Comparison of ENCODE assay signal across 7 cellular contexts in the genomic region with DNA sequence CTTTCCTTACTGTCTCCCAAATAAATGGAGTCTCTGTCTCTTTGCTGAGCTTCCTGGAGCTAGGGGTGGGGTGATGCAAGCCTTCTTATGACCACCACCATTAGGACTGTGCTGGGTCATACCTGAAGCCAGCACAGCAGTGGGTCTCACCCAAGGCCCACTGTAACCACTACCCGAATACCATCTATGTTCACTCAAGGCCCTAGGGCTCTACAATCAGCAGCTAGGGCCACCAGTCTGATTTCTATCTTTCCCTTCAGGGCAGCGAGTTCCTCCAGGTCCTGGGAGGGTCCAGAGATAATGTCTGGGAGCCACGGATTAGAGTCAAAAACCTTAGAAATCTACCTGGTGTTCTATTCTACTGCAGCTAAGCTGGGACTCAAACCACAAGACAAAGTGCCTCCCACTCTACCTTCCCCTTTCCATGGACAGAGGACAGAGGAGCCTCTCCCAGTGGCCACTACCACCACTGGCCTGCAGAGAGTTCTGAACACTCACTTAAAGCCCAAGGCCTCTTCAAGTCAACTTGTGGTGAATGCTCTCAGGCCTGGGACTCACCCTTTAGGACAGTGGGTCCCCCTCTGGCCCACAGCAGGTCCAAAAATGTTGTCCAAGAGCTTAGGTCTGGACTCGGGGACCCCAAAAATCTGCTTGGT.
"Had no signal": no experiment of that assay in that cellular context is flagged by ENCODE, and none has a peak within 500 bp of the region (broad histone marks: within the 10 kb centered on the region; RNA-seq: fewer than 3 reads in every experiment).

No MANE protein-coding gene starts in this region.

- H3K27ac ChIP-seq: GM23248 had no signal

- H3K4me3 ChIP-seq: GM23248 had no signal

- H3K9ac ChIP-seq: GM23248 had no signal

- FAIRE-seq: H54, HTR-8/SVneo had no signal

- H2AFZ ChIP-seq: GM23248 had no signal

- DNase-seq: GM23248, GOT3, H9, HCEC 1CT, KBM-7 had no signal
